1 cellular context compared by ENCODE assay signal in genomic region chr14:88023658-88024187, GRCh38.
TF ChIP-seq lines count a peak whose summit lies in the region.

No MANE protein-coding gene starts in this region.

TF ChIP-seq in K562, 482 proteins besides CTCF, POLR2A, EP300 and RAD21 (continued from another document and continues in another):
- TF ChIP-seq POLR2AphosphoS2 (IDR thresholded peaks at IDR 0.05; ENCODE audit: low read length) (no peak), ZC3H8 (IDR thresholded peaks at IDR 0.05) (no peak), CTBP1 (IDR thresholded peaks at IDR 0.05; ENCODE audit: borderline replicate concordance) (no peak), ZNF354B (CRISPR knock-in tag; IDR thresholded peaks at IDR 0.05) (no peak), IRF1 (CRISPR knock-in tag; IDR thresholded peaks at IDR 0.05; ENCODE audit: borderline replicate concordance) (no peak), HMG20A (CRISPR knock-in tag; conservative IDR thresholded peaks at IDR 0.05) (no peak), ZZZ3 (IDR thresholded peaks at IDR 0.05) (no peak), KDM1A (IDR thresholded peaks at IDR 0.05) (no peak), PPARD (CRISPR knock-in tag; IDR thresholded peaks at IDR 0.05) (no peak), SETDB1 (IDR thresholded peaks at IDR 0.05; ENCODE audit: low read length) (no peak), ATF4 (CRISPR knock-in tag; IDR thresholded peaks at IDR 0.05) (no peak), CBFA2T3 (IDR thresholded peaks at IDR 0.05) (peak; percentile 40), SREBF1 (IDR thresholded peaks at IDR 0.05; ENCODE audit: borderline replicate concordance, low read depth, low read length) (no peak), CBX1 (IDR thresholded peaks at IDR 0.05; ENCODE audit: low read depth) (no peak), MAFK (IDR thresholded peaks at IDR 0.05; ENCODE audit: low read length) (no peak), CC2D1A (IDR thresholded peaks at IDR 0.05) (no peak), YBX1 (IDR thresholded peaks at IDR 0.05) (no peak), RHOXF2B (CRISPR knock-in tag; conservative IDR thresholded peaks at IDR 0.05) (no peak), MEF2D (tag; conservative IDR thresholded peaks at IDR 0.05; ENCODE audit: low read depth) (no peak), PTBP1 (IDR thresholded peaks at IDR 0.05; ENCODE audit: low read depth, low read length) (no peak), ZNF398 (CRISPR knock-in tag; IDR thresholded peaks at IDR 0.05) (no peak), GATAD2A (IDR thresholded peaks at IDR 0.05) (no peak), CBX5 (IDR thresholded peaks at IDR 0.05; ENCODE audit: borderline replicate concordance, low read depth) (no peak), ARID1B (IDR thresholded peaks at IDR 0.05) (0 out of 2 replicates have a peak, but pooled peaks have one; percentile 12), SFPQ (IDR thresholded peaks at IDR 0.05; ENCODE audit: low read depth, low read length) (no peak), NEUROD1 (IDR thresholded peaks at IDR 0.05; ENCODE audit: borderline replicate concordance, low read depth, low read length, partially characterized antibody) (no peak), PURB (CRISPR knock-in tag; IDR thresholded peaks at IDR 0.05; ENCODE audit: low read depth) (no peak), SPI1 (IDR thresholded peaks at IDR 0.05; ENCODE audit: borderline replicate concordance, low read depth, low read length) (peak; percentile 57; the same call in 1 of the 2 replicates), U2AF2 (optimal IDR thresholded peaks at IDR 0.05; ENCODE audit: low read depth, low read length) (no peak), HNRNPUL1 (IDR thresholded peaks at IDR 0.05; ENCODE audit: low read length) (no peak), HNRNPK (IDR thresholded peaks at IDR 0.05; ENCODE audit: low read depth, low read length, poor library complexity, severe bottlenecking) (no peak), ZNF134 (CRISPR knock-in tag; conservative IDR thresholded peaks at IDR 0.05) (no peak), HDAC3 (IDR thresholded peaks at IDR 0.05; ENCODE audit: borderline replicate concordance, partially characterized antibody) (no peak), ZNF384 (IDR thresholded peaks at IDR 0.05; ENCODE audit: low read depth, low read length) (no peak), ATF3 (IDR thresholded peaks at IDR 0.05) (no peak), ATF3 (CRISPR knock-in tag; conservative IDR thresholded peaks at IDR 0.05) (no peak), ETS1 (conservative IDR thresholded peaks at IDR 0.05; ENCODE audit: control insufficient read depth, low read depth, low read length) (no peak), RBM22 (IDR thresholded peaks at IDR 0.05; ENCODE audit: low read depth, low read length, poor library complexity, severe bottlenecking) (no peak), CHD1 (IDR thresholded peaks at IDR 0.05; ENCODE audit: low read length) (no peak), ZNF699 (CRISPR knock-in tag; IDR thresholded peaks at IDR 0.05; ENCODE audit: insufficient replicate concordance) (no peak), FOXO4 (CRISPR knock-in tag; IDR thresholded peaks at IDR 0.05) (no peak)
- TF ChIP-seq, protein P1, sequence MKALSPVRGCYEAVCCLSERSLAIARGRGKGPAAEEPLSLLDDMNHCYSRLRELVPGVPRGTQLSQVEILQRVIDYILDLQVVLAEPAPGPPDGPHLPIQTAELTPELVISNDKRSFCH (CRISPR knock-in tag; IDR thresholded peaks at IDR 0.05) = no peak
- TF ChIP-seq, protein P1 (tag; IDR thresholded peaks at IDR 0.05) = peak; percentile 31; the same call in 1 of the 2 replicates
- TF ChIP-seq, protein P2, sequence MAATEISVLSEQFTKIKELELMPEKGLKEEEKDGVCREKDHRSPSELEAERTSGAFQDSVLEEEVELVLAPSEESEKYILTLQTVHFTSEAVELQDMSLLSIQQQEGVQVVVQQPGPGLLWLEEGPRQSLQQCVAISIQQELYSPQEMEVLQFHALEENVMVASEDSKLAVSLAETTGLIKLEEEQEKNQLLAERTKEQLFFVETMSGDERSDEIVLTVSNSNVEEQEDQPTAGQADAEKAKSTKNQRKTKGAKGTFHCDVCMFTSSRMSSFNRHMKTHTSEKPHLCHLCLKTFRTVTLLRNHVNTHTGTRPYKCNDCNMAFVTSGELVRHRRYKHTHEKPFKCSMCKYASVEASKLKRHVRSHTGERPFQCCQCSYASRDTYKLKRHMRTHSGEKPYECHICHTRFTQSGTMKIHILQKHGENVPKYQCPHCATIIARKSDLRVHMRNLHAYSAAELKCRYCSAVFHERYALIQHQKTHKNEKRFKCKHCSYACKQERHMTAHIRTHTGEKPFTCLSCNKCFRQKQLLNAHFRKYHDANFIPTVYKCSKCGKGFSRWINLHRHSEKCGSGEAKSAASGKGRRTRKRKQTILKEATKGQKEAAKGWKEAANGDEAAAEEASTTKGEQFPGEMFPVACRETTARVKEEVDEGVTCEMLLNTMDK (IDR thresholded peaks at IDR 0.05; ENCODE audit: borderline replicate concordance, insufficient read depth, low read depth, low read length, poor library complexity, severe bottlenecking) = no peak
- TF ChIP-seq, protein P3, sequence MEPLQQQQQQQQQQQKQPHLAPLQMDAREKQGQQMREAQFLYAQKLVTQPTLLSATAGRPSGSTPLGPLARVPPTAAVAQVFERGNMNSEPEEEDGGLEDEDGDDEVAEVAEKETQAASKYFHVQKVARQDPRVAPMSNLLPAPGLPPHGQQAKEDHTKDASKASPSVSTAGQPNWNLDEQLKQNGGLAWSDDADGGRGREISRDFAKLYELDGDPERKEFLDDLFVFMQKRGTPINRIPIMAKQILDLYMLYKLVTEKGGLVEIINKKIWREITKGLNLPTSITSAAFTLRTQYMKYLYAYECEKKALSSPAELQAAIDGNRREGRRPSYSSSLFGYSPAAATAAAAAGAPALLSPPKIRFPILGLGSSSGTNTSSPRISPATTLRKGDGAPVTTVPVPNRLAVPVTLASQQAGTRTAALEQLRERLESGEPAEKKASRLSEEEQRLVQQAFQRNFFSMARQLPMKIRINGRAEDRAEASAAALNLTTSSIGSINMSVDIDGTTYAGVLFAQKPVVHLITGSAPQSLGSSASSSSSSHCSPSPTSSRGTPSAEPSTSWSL (CRISPR knock-in tag; IDR thresholded peaks at IDR 0.05; ENCODE audit: borderline replicate concordance) = no peak
- TF ChIP-seq, protein P4, sequence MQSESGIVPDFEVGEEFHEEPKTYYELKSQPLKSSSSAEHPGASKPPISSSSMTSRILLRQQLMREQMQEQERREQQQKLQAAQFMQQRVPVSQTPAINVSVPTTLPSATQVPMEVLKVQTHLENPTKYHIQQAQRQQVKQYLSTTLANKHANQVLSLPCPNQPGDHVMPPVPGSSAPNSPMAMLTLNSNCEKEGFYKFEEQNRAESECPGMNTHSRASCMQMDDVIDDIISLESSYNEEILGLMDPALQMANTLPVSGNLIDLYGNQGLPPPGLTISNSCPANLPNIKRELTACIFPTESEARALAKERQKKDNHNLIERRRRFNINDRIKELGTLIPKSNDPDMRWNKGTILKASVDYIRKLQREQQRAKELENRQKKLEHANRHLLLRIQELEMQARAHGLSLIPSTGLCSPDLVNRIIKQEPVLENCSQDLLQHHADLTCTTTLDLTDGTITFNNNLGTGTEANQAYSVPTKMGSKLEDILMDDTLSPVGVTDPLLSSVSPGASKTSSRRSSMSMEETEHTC (IDR thresholded peaks at IDR 0.05) = no peak
- TF ChIP-seq, protein P5, sequence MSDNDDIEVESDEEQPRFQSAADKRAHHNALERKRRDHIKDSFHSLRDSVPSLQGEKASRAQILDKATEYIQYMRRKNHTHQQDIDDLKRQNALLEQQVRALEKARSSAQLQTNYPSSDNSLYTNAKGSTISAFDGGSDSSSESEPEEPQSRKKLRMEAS (CRISPR knock-in tag; IDR thresholded peaks at IDR 0.05) = no peak
